ENCODE assay signal across 26 cellular contexts in genomic region chr5:169114466-169114865, GRCh38.
"Had no signal": no experiment of that assay in that cellular context is flagged by ENCODE, and none has a peak within 500 bp of the region (broad histone marks: within the 10 kb centered on the region; RNA-seq: fewer than 3 reads in every experiment).

No MANE protein-coding gene starts in this region.

- DNase-seq: activated CD4-positive, alpha-beta memory T cell treated with anti-CD3 and anti-CD28 coated beads, Interleukin-2, amount 10 ng/mL, durations not matched to agents 7 days and 5 days; activated CD4-positive, alpha-beta T cell treated with anti-CD3 and anti-CD28 coated beads for 1 hour; activated CD4-positive, alpha-beta T cell treated with anti-CD3 and anti-CD28 coated beads for 4 hours; activated CD4-positive, alpha-beta T cell treated with anti-CD3 and anti-CD28 coated beads, Interleukin-2, amount 10 ng/mL, durations not matched to agents 7 days and 5 days; activated CD4-positive, alpha-beta T cell treated with anti-CD3 and anti-CD28 coated beads, Interleukin-2, amount 50 U/mL, for 4 hours; activated CD8-positive, alpha-beta memory T cell treated with anti-CD3 and anti-CD28 coated beads, Interleukin-2, amount 50 U/mL, for 48 hours; activated gamma-delta T cell; activated naive CD4-positive, alpha-beta T cell; activated naive CD4-positive, alpha-beta T cell treated with anti-CD3 and anti-CD28 coated beads, Interleukin-2, amount 10 ng/mL, durations not matched to agents 7 days and 5 days; activated naive CD8-positive, alpha-beta T cell treated with anti-CD3 and anti-CD28 coated beads, Interleukin-2, amount 10 ng/mL, durations not matched to agents 7 days and 5 days; activated T-cell treated with anti-CD3 and anti-CD28 coated beads for 4 hours; activated T-cell treated with anti-CD3 and anti-CD28 coated beads, Interleukin-2, amount 50 U/mL, for 24 hours; activated T-cell treated with anti-CD3 and anti-CD28 coated beads, Interleukin-2, amount 50 U/mL, for 72 hours; central memory CD4-positive, alpha-beta T cell; cerebellar nuclear complex; colonic mucosa; effector CD8-positive, alpha-beta T cell; foreskin fibroblast; heart left ventricle; hypothalamus had no signal

- H3K27ac Mint-ChIP-seq: activated CD4-positive, alpha-beta memory T cell treated with anti-CD3 and anti-CD28 coated beads, Interleukin-2, amount 10 ng/mL, durations not matched to agents 7 days and 5 days; activated CD4-positive, alpha-beta T cell treated with anti-CD3 and anti-CD28 coated beads, Interleukin-2, amount 10 ng/mL, durations not matched to agents 7 days and 5 days; activated naive CD4-positive, alpha-beta T cell treated with anti-CD3 and anti-CD28 coated beads, Interleukin-2, amount 10 ng/mL, durations not matched to agents 7 days and 5 days; activated naive CD4-positive, alpha-beta T cell treated with anti-CD3 and anti-CD28 coated beads, Interleukin-2, amount 50 U/mL, for 72 hours; activated naive CD8-positive, alpha-beta T cell treated with anti-CD3 and anti-CD28 coated beads, Interleukin-2, amount 10 ng/mL, durations not matched to agents 7 days and 5 days; activated T-cell treated with anti-CD3 and anti-CD28 coated beads, Interleukin-2, amount 50 U/mL, for 24 hours; activated T-cell treated with anti-CD3 and anti-CD28 coated beads, Interleukin-2, amount 50 U/mL, for 72 hours; WTC11 had no signal

- H3K4me3 Mint-ChIP-seq: activated CD4-positive, alpha-beta memory T cell treated with anti-CD3 and anti-CD28 coated beads, Interleukin-2, amount 10 ng/mL, durations not matched to agents 7 days and 5 days; activated CD4-positive, alpha-beta T cell treated with anti-CD3 and anti-CD28 coated beads, Interleukin-2, amount 10 ng/mL, durations not matched to agents 7 days and 5 days; activated naive CD4-positive, alpha-beta T cell treated with anti-CD3 and anti-CD28 coated beads, Interleukin-2, amount 10 ng/mL, durations not matched to agents 7 days and 5 days; activated naive CD8-positive, alpha-beta T cell treated with anti-CD3 and anti-CD28 coated beads, Interleukin-2, amount 10 ng/mL, durations not matched to agents 7 days and 5 days; activated T-cell treated with anti-CD3 and anti-CD28 coated beads, Interleukin-2, amount 50 U/mL, for 24 hours; activated T-cell treated with anti-CD3 and anti-CD28 coated beads, Interleukin-2, amount 50 U/mL, for 72 hours; brain; WTC11 had no signal

- H3K4me3 ChIP-seq: ascending aorta, breast epithelium, cardiac muscle cell, colonic mucosa, heart left ventricle had no signal

- H3K36me3 ChIP-seq: ascending aorta, breast epithelium, cardiac muscle cell, colonic mucosa, heart left ventricle had no signal

- H3K36me3 Mint-ChIP-seq: activated naive CD4-positive, alpha-beta T cell treated with anti-CD3 and anti-CD28 coated beads, Interleukin-2, amount 10 ng/mL, durations not matched to agents 7 days and 5 days; activated naive CD4-positive, alpha-beta T cell treated with anti-CD3 and anti-CD28 coated beads, Interleukin-2, amount 50 U/mL, for 72 hours; activated naive CD8-positive, alpha-beta T cell treated with anti-CD3 and anti-CD28 coated beads, Interleukin-2, amount 10 ng/mL, durations not matched to agents 7 days and 5 days; brain; WTC11 had no signal

- ATAC-seq: activated naive CD4-positive, alpha-beta T cell treated with anti-CD3 and anti-CD28 coated beads, Interleukin-2, amount 50 U/mL, for 72 hours; activated T-cell treated with anti-CD3 and anti-CD28 coated beads, Interleukin-2, amount 50 U/mL, for 72 hours; heart left ventricle; WTC11 had no signal

- H3K9me3 ChIP-seq: ascending aorta, breast epithelium, colonic mucosa had no signal

- H3K4me1 Mint-ChIP-seq: activated CD4-positive, alpha-beta memory T cell treated with anti-CD3 and anti-CD28 coated beads, Interleukin-2, amount 10 ng/mL, durations not matched to agents 7 days and 5 days; activated CD4-positive, alpha-beta T cell treated with anti-CD3 and anti-CD28 coated beads, Interleukin-2, amount 10 ng/mL, durations not matched to agents 7 days and 5 days; activated naive CD4-positive, alpha-beta T cell treated with anti-CD3 and anti-CD28 coated beads, Interleukin-2, amount 10 ng/mL, durations not matched to agents 7 days and 5 days; activated naive CD8-positive, alpha-beta T cell treated with anti-CD3 and anti-CD28 coated beads, Interleukin-2, amount 10 ng/mL, durations not matched to agents 7 days and 5 days had no signal

- H3K27me3 ChIP-seq: ascending aorta, breast epithelium, cardiac muscle cell, colonic mucosa, heart left ventricle had no signal

- H3K4me1 ChIP-seq: colonic mucosa had no signal

- H3K27me3 Mint-ChIP-seq: activated CD4-positive, alpha-beta memory T cell treated with anti-CD3 and anti-CD28 coated beads, Interleukin-2, amount 10 ng/mL, durations not matched to agents 7 days and 5 days; activated CD4-positive, alpha-beta T cell treated with anti-CD3 and anti-CD28 coated beads, Interleukin-2, amount 10 ng/mL, durations not matched to agents 7 days and 5 days; activated naive CD4-positive, alpha-beta T cell treated with anti-CD3 and anti-CD28 coated beads, Interleukin-2, amount 10 ng/mL, durations not matched to agents 7 days and 5 days had no signal

- H3K9me3 Mint-ChIP-seq: activated CD4-positive, alpha-beta memory T cell treated with anti-CD3 and anti-CD28 coated beads, Interleukin-2, amount 10 ng/mL, durations not matched to agents 7 days and 5 days; activated CD4-positive, alpha-beta T cell treated with anti-CD3 and anti-CD28 coated beads, Interleukin-2, amount 10 ng/mL, durations not matched to agents 7 days and 5 days; activated naive CD4-positive, alpha-beta T cell treated with anti-CD3 and anti-CD28 coated beads, Interleukin-2, amount 10 ng/mL, durations not matched to agents 7 days and 5 days; activated naive CD8-positive, alpha-beta T cell treated with anti-CD3 and anti-CD28 coated beads, Interleukin-2, amount 10 ng/mL, durations not matched to agents 7 days and 5 days had no signal
